Comparison of ENCODE assay signal across 14 cellular contexts in genomic region chr3:87949189-87949878, GRCh38.
DNase-seq lines count a peak whose midpoint lies in the region; ATAC-seq, FAIRE-seq and TF ChIP-seq lines count a peak whose summit lies in the region.
"Had no signal": no experiment of that assay in that cellular context is flagged by ENCODE, and none has a peak within 500 bp of the region (broad histone marks: within the 10 kb centered on the region; RNA-seq: fewer than 3 reads in every experiment).

No MANE protein-coding gene starts in this region.

- no peaks in the 10 kb centered on the region for H3K79me2 ChIP-seq in GM23338 (replicated peaks; ENCODE audit: insufficient read depth)

- no peaks in the 10 kb centered on the region for H3K27me3 ChIP-seq in GM23338 (ENCODE audit: insufficient read depth)
- no peaks in the 10 kb centered on the region for H3K27me3 ChIP-seq in lower lobe of right lung (ENCODE audit: low read depth)
- H3K27me3 ChIP-seq: breast epithelium had no signal

- H4K20me1 ChIP-seq in GM23338 (replicated peaks; ENCODE audit: insufficient read depth) = no peaks in the 10 kb centered on the region

- peak; percentile 78 for ATAC-seq in GM19043 (IDR thresholded peaks at IDR 0.05; ENCODE audit: low read depth, unreplicated experiment)
- ATAC-seq in GM23338 = no peak
- ATAC-seq in HG03196 (IDR thresholded peaks at IDR 0.05; ENCODE audit: unreplicated experiment) = peak; percentile 94
- peak; percentile 55 for ATAC-seq in stimulated activated effector memory CD8-positive, alpha-beta T cell treated with anti-CD3 and anti-CD28 coated beads, Interleukin-12 subunit alpha, Interleukin-12 subunit beta, amount 100 ng/mL, for 72 hours
- no peak for ATAC-seq in stimulated activated naive CD8-positive, alpha-beta T cell treated with anti-CD3 and anti-CD28 coated beads, Interleukin-15, Interleukin-2, amounts not matched to agents 100 U/mL and 50 U/mL, for 24 hours
- no peak for ATAC-seq in activated T-cell treated with anti-CD3 and anti-CD28 coated beads, Interleukin-2, amount 50 U/mL, for 4 hours
- ATAC-seq in lower lobe of right lung = no peak
- ATAC-seq: HepG2, natural killer cell had no signal

- no peak overlapping the region for H3K4me3 Mint-ChIP-seq in GM23338
- no peak overlapping the region for H3K4me3 Mint-ChIP-seq in stimulated activated effector memory CD8-positive, alpha-beta T cell treated with anti-CD3 and anti-CD28 coated beads, Interleukin-12 subunit alpha, Interleukin-12 subunit beta, amount 100 ng/mL, for 72 hours
- H3K4me3 Mint-ChIP-seq in activated T-cell treated with anti-CD3 and anti-CD28 coated beads, Interleukin-2, amount 50 U/mL, for 4 hours = no peak overlapping the region
- H3K4me3 Mint-ChIP-seq: natural killer cell had no signal

- no peaks in the 10 kb centered on the region for H3K9me3 ChIP-seq in lower lobe of right lung
- H3K9me3 ChIP-seq: breast epithelium had no signal

- H3K4me1 Mint-ChIP-seq in GM23338 = peaks cover 2% of the 10 kb centered on the region; the same call in 1 of the 3 replicates
- H3K4me1 Mint-ChIP-seq in stimulated activated effector memory CD8-positive, alpha-beta T cell treated with anti-CD3 and anti-CD28 coated beads, Interleukin-12 subunit alpha, Interleukin-12 subunit beta, amount 100 ng/mL, for 72 hours = no peaks in the 10 kb centered on the region
- no peaks in the 10 kb centered on the region for H3K4me1 Mint-ChIP-seq in activated T-cell treated with anti-CD3 and anti-CD28 coated beads, Interleukin-2, amount 50 U/mL, for 4 hours (ENCODE audit: low read depth)
- H3K4me1 Mint-ChIP-seq: natural killer cell had no signal

- H3K27ac ChIP-seq in GM23338 (ENCODE audit: low read depth) = no peak overlapping the region
- no peak overlapping the region for H3K27ac ChIP-seq in lower lobe of right lung
- H3K27ac ChIP-seq: breast epithelium, RWPE1 had no signal

- H3K36me3 ChIP-seq in GM23338 (ENCODE audit: insufficient read depth) (no peaks in the 10 kb centered on the region), lower lobe of right lung (no peaks in the 10 kb centered on the region)
- H3K36me3 ChIP-seq: breast epithelium had no signal

- no peaks in the 10 kb centered on the region for H3K27me3 Mint-ChIP-seq in GM23338 (ENCODE audit: insufficient read depth, low read depth, poor library complexity)
- peaks cover 8% of the 10 kb centered on the region for H3K27me3 Mint-ChIP-seq in activated T-cell treated with anti-CD3 and anti-CD28 coated beads, Interleukin-2, amount 50 U/mL, for 4 hours (ENCODE audit: low read depth)

- H3K9me2 ChIP-seq in GM23338 (ENCODE audit: insufficient read depth) = no peaks in the 10 kb centered on the region

- no peak overlapping the region for H3K4me2 ChIP-seq in GM23338

- H3K4me3 ChIP-seq in GM23338 (no peak overlapping the region), lower lobe of right lung (no peak overlapping the region)
- H3K4me3 ChIP-seq: breast epithelium had no signal

- no peak for DNase-seq in GM23338 (ENCODE audit: low spot score)
- no peak for DNase-seq in stimulated activated effector memory CD8-positive, alpha-beta T cell treated with anti-CD3 and anti-CD28 coated beads, Interleukin-12 subunit alpha, Interleukin-12 subunit beta, amount 100 ng/mL, for 72 hours (ENCODE audit: low spot score in 2 of 2)
- DNase-seq in RCC 7860 (ENCODE audit: low spot score) = no peak
- DNase-seq in stimulated activated naive CD8-positive, alpha-beta T cell treated with anti-CD3 and anti-CD28 coated beads, Interleukin-15, Interleukin-2, amounts not matched to agents 100 U/mL and 50 U/mL, for 24 hours = no peak
- no peak for DNase-seq in activated T-cell treated with anti-CD3 and anti-CD28 coated beads, Interleukin-2, amount 50 U/mL, for 4 hours
- no peak for DNase-seq in lower lobe of right lung
- DNase-seq: Calu3, natural killer cell, NCI-H2107 had no signal

- intact Hi-C loops in lower lobe of right lung (cut with DNase I) = no loop called here

- H3F3A ChIP-seq in GM23338 (replicated peaks; ENCODE audit: low read depth) = no peaks in the 10 kb centered on the region

- H3K9me3 Mint-ChIP-seq in GM23338 = peaks cover 4% of the 10 kb centered on the region; the same call in 1 of the 3 replicates
- H3K9me3 Mint-ChIP-seq in stimulated activated effector memory CD8-positive, alpha-beta T cell treated with anti-CD3 and anti-CD28 coated beads, Interleukin-12 subunit alpha, Interleukin-12 subunit beta, amount 100 ng/mL, for 72 hours = no peaks in the 10 kb centered on the region
- no peaks in the 10 kb centered on the region for H3K9me3 Mint-ChIP-seq in activated T-cell treated with anti-CD3 and anti-CD28 coated beads, Interleukin-2, amount 50 U/mL, for 4 hours

- FAIRE-seq in RCC 7860 (lab: Jason Lieb, UNC) = no peak
- FAIRE-seq: HepG2 had no signal

- peak overlapping the region; percentile 28; the same call in 1 of the 2 replicates for H2AFZ ChIP-seq in GM23338

- no peak for TF ChIP-seq CTCF in GM23338 (conservative IDR thresholded peaks at IDR 0.05; ENCODE audit: low read depth in 2 of 2)
- TF ChIP-seq CTCF in lower lobe of right lung (IDR thresholded peaks at IDR 0.05) = no peak

- H3K4me1 ChIP-seq in GM23338 (ENCODE audit: insufficient read depth) (no peaks in the 10 kb centered on the region), lower lobe of right lung (no peaks in the 10 kb centered on the region)
- H3K4me1 ChIP-seq: breast epithelium had no signal

- H3K36me3 Mint-ChIP-seq in GM23338 (ENCODE audit: low read depth) = no peaks in the 10 kb centered on the region
- no peaks in the 10 kb centered on the region for H3K36me3 Mint-ChIP-seq in stimulated activated effector memory CD8-positive, alpha-beta T cell treated with anti-CD3 and anti-CD28 coated beads, Interleukin-12 subunit alpha, Interleukin-12 subunit beta, amount 100 ng/mL, for 72 hours
- H3K36me3 Mint-ChIP-seq in activated T-cell treated with anti-CD3 and anti-CD28 coated beads, Interleukin-2, amount 50 U/mL, for 4 hours (ENCODE audit: insufficient read depth) = no peaks in the 10 kb centered on the region
- H3K36me3 Mint-ChIP-seq: natural killer cell had no signal

- no peak overlapping the region for H3K27ac Mint-ChIP-seq in GM23338
- H3K27ac Mint-ChIP-seq in stimulated activated effector memory CD8-positive, alpha-beta T cell treated with anti-CD3 and anti-CD28 coated beads, Interleukin-12 subunit alpha, Interleukin-12 subunit beta, amount 100 ng/mL, for 72 hours = no peak overlapping the region
- H3K27ac Mint-ChIP-seq: natural killer cell had no signal

TF ChIP-seq in GM23338, 12 proteins besides CTCF, POLR2A, EP300 and RAD21 (continues in another document):
- TF ChIP-seq ETS1 (IDR thresholded peaks at IDR 0.05) (no peak), ZNF331 (CRISPR knock-in tag; IDR thresholded peaks at IDR 0.05; ENCODE audit: low read depth) (no peak), NANOG (IDR thresholded peaks at IDR 0.05; ENCODE audit: borderline replicate concordance) (no peak), EZH2 (IDR thresholded peaks at IDR 0.05; ENCODE audit: low read depth, unreplicated experiment) (no peak), STAT1 (IDR thresholded peaks at IDR 0.05; ENCODE audit: unreplicated experiment) (no peak), ZNF114 (CRISPR knock-in tag; IDR thresholded peaks at IDR 0.05) (no peak), EZH2phosphoT487 (IDR thresholded peaks at IDR 0.05; ENCODE audit: unreplicated experiment) (no peak)

Comparison
In these comparisons a context has a peak if more than half of its experiments do, and no peak if none do; other contexts are left out.
1. ATAC-seq: peak in GM19043 (single experiment), HG03196 (single experiment) and stimulated activated effector memory CD8-positive, alpha-beta T cell treated with anti-CD3 and anti-CD28 coated beads, Interleukin-12 subunit alpha, Interleukin-12 subunit beta, amount 100 ng/mL, for 72 hours (single experiment); none in GM23338 (single experiment), stimulated activated naive CD8-positive, alpha-beta T cell treated with anti-CD3 and anti-CD28 coated beads, Interleukin-15, Interleukin-2, amounts not matched to agents 100 U/mL and 50 U/mL, for 24 hours (single experiment), activated T-cell treated with anti-CD3 and anti-CD28 coated beads, Interleukin-2, amount 50 U/mL, for 4 hours (0 of 2) and lower lobe of right lung (0 of 2).